In genomic region chr22:41048791-41049717, GRCh38 we compare ENCODE assay signal across 8 cellular contexts. TPM values are rescaled to one million over a fixed set of nuclear protein-coding genes. Genes with fewer than 3 reads are reported as not detected.
DNase-seq lines count a peak whose midpoint lies in the region; ATAC-seq and TF ChIP-seq lines count a peak whose summit lies in the region.

No MANE protein-coding gene starts in this region.

- H3K27me3 ChIP-seq in PC-3 (ENCODE audit: low read length) (no peaks in the 10 kb centered on the region), neuron (ENCODE audit: insufficient read depth, low read length) (no peaks in the 10 kb centered on the region)

- intact Hi-C loops in PC-3 (cut with micrococcal nuclease), result no loop called here

- POLR2A ChIA-PET in PC-3 (lab: Charles Lee; ENCODE audit: unreplicated experiment), result no interaction called here

- no peaks in the 10 kb centered on the region for H3K9me2 ChIP-seq in PC-3 (replicated peaks; ENCODE audit: low read length)

- ATAC-seq in PC-3 (no peak), GM19395 (IDR thresholded peaks at IDR 0.05; ENCODE audit: unreplicated experiment) (no peak)

- H3K4me1 ChIP-seq in PC-3 (ENCODE audit: insufficient read depth, low read length) (0 out of 2 replicates have a peak, but pooled peaks cover 6% of the 10 kb centered on the region), neuron (ENCODE audit: insufficient read depth, low read length) (peaks cover 7% of the 10 kb centered on the region)

- no TSS peak for BruUV-seq in PC-3 (replicated peaks; lab: Mats Ljungman, UMichigan)

- H3K9me3 ChIP-seq in PC-3 (ENCODE audit: low read length), result no peaks in the 10 kb centered on the region
- H3K9me3 ChIP-seq in neuron (ENCODE audit: low read length), result no peaks in the 10 kb centered on the region

- H3K4me3 ChIP-seq in PC-3 (ENCODE audit: low read length), result no peak overlapping the region
- peak overlapping the region; percentile 7 for H3K4me3 ChIP-seq in fibroblast of pulmonary artery (replicated peaks; ENCODE audit: low read depth, low read length)
- no peak overlapping the region for H3K4me3 ChIP-seq in neuron (ENCODE audit: low read length)

- no peaks in the 10 kb centered on the region for H3K79me2 ChIP-seq in PC-3 (ENCODE audit: low read length)

- H4K20me1 ChIP-seq in PC-3 (ENCODE audit: low read length), result no peaks in the 10 kb centered on the region

- no peak overlapping the region for H3K4me2 ChIP-seq in PC-3 (ENCODE audit: low read length)

- DNase-seq in Ammon's horn (ENCODE audit: low spot score), result peak; percentile 48
- no peak for DNase-seq in PC-3
- DNase-seq in fibroblast of pulmonary artery (ENCODE audit: low read depth), result peak; percentile 76
- DNase-seq in stimulated activated naive CD4-positive, alpha-beta T cell treated with Interleukin-2 at 50 U/mL for 16 hours (lab: John Stamatoyannopoulos, UW), result no peak
- no peak for DNase-seq in NCI-H2196 treated with DMSO at 0.1 percent for 48 hours (lab: John Stamatoyannopoulos, UW; ENCODE audit: unreplicated experiment)
- no peak for DNase-seq in inferior parietal cortex (ENCODE audit: extremely low spot score)

- H3K36me3 ChIP-seq in PC-3 (ENCODE audit: low read depth, low read length) (no peaks in the 10 kb centered on the region), neuron (ENCODE audit: insufficient read depth, low read length) (no peaks in the 10 kb centered on the region)

- no peaks in the 10 kb centered on the region for H3F3A ChIP-seq in PC-3 (ENCODE audit: low read length, unreplicated experiment)

- no peak overlapping the region for H3K9ac ChIP-seq in PC-3 (ENCODE audit: low read length)

- TF ChIP-seq CTCF in PC-3 (conservative IDR thresholded peaks at IDR 0.05; ENCODE audit: low read depth, low read length) (no peak), fibroblast of pulmonary artery (IDR thresholded peaks at IDR 0.05; ENCODE audit: low read length, missing control alignments) (no peak)

- no peak overlapping the region for H3K27ac ChIP-seq in PC-3 (ENCODE audit: low read length)

- 0 out of 2 replicates have a peak overlapping the region, but pooled peaks have one; percentile 34 for H2AFZ ChIP-seq in PC-3 (ENCODE audit: low read length)
- peak overlapping the region; percentile 4 for H2AFZ ChIP-seq in neuron (ENCODE audit: low read depth, low read length)

- CTCF ChIA-PET in PC-3 (lab: Charles Lee), result no interaction called here

RNA-seq across cellular contexts. Expression of gene EP300, which starts 43.3 kb away (rescaled TPM):
- 17.8 and 20.7 TPM in 2 replicates for total RNA-seq in PC-3 (2014; rRNA removed)

Comparison
In these comparisons a context has a peak if more than half of its experiments do, and no peak if none do; other contexts are left out.
1. DNase-seq: peak in Ammon's horn (single experiment) and fibroblast of pulmonary artery (single experiment); none in PC-3 (single experiment), stimulated activated naive CD4-positive, alpha-beta T cell treated with Interleukin-2 at 50 U/mL for 16 hours (single experiment), NCI-H2196 treated with DMSO at 0.1 percent for 48 hours (single experiment) and inferior parietal cortex (single experiment).